ENCODE assay signal across 23 cellular contexts in genomic region chr5:64746446-64746845, GRCh38. TPM values are rescaled to one million over a fixed set of nuclear protein-coding genes. Genes with fewer than 3 reads are reported as not detected.
DNase-seq lines count a peak whose midpoint lies in the region; ATAC-seq and TF ChIP-seq lines count a peak whose summit lies in the region.
"Had no signal": no experiment of that assay in that cellular context is flagged by ENCODE, and none has a peak within 500 bp of the region (broad histone marks: within the 10 kb centered on the region; RNA-seq: fewer than 3 reads in every experiment).

No MANE protein-coding gene starts in this region.

- 93 to 96% methylated on average over 1 of the region's 1 CpG for WGBS in heart right ventricle, 2 donors

- H3K4me1 Mint-ChIP-seq in activated CD4-positive, alpha-beta memory T cell treated with anti-CD3 and anti-CD28 coated beads for 36 hours (ENCODE audit: low read depth), result peaks cover 11% of the 10 kb centered on the region
- H3K4me1 Mint-ChIP-seq in activated CD4-positive, alpha-beta memory T cell treated with anti-CD3 and anti-CD28 coated beads, Interleukin-2, amount 10 ng/mL, durations not matched to agents 7 days and 5 days, result peaks cover 2% of the 10 kb centered on the region
- peaks cover 16% of the 10 kb centered on the region for H3K4me1 Mint-ChIP-seq in stimulated activated effector memory CD8-positive, alpha-beta T cell treated with anti-CD3 and anti-CD28 coated beads, Interleukin-12 subunit alpha, Interleukin-12 subunit beta, amount 100 ng/mL, for 72 hours

- H3K4me3 Mint-ChIP-seq in activated CD4-positive, alpha-beta memory T cell treated with anti-CD3 and anti-CD28 coated beads for 36 hours, result no peak overlapping the region
- H3K4me3 Mint-ChIP-seq in activated CD4-positive, alpha-beta memory T cell treated with anti-CD3 and anti-CD28 coated beads, Interleukin-2, amount 10 ng/mL, durations not matched to agents 7 days and 5 days, result no peak overlapping the region
- H3K4me3 Mint-ChIP-seq in stimulated activated effector memory CD8-positive, alpha-beta T cell treated with anti-CD3 and anti-CD28 coated beads, Interleukin-12 subunit alpha, Interleukin-12 subunit beta, amount 100 ng/mL, for 72 hours, result no peak overlapping the region
- H3K4me3 Mint-ChIP-seq: CD8-positive, alpha-beta T cell; IgD-negative memory B cell had no signal

- no peaks in the 10 kb centered on the region for H3K9me3 Mint-ChIP-seq in activated CD4-positive, alpha-beta memory T cell treated with anti-CD3 and anti-CD28 coated beads for 36 hours
- no peaks in the 10 kb centered on the region for H3K9me3 Mint-ChIP-seq in activated CD4-positive, alpha-beta memory T cell treated with anti-CD3 and anti-CD28 coated beads, Interleukin-2, amount 10 ng/mL, durations not matched to agents 7 days and 5 days
- no peaks in the 10 kb centered on the region for H3K9me3 Mint-ChIP-seq in stimulated activated effector memory CD8-positive, alpha-beta T cell treated with anti-CD3 and anti-CD28 coated beads, Interleukin-12 subunit alpha, Interleukin-12 subunit beta, amount 100 ng/mL, for 72 hours
- H3K9me3 Mint-ChIP-seq: CD8-positive, alpha-beta T cell; IgD-negative memory B cell had no signal

- H3K36me3 ChIP-seq in heart right ventricle, result peaks cover 0 to 15% (median 0%) of the 10 kb centered on the region in 9 donors

- H3K27ac ChIP-seq in heart right ventricle, result no peak overlapping the region
- H3K27ac ChIP-seq: BLaER1 had no signal

- no peak for DNase-seq in activated CD4-positive, alpha-beta memory T cell treated with anti-CD3 and anti-CD28 coated beads for 36 hours
- no peak for DNase-seq in activated CD4-positive, alpha-beta memory T cell treated with anti-CD3 and anti-CD28 coated beads, Interleukin-2, amount 10 ng/mL, durations not matched to agents 7 days and 5 days
- peak; percentile 54 for DNase-seq in M059J (ENCODE audit: low read depth)
- peak; percentile 34 for DNase-seq in epithelial cell of esophagus (ENCODE audit: low read depth)
- DNase-seq in stimulated activated effector memory CD8-positive, alpha-beta T cell treated with anti-CD3 and anti-CD28 coated beads, Interleukin-12 subunit alpha, Interleukin-12 subunit beta, amount 100 ng/mL, for 72 hours (ENCODE audit: low spot score in 2 of 2), result no peak
- DNase-seq in NCI-H187 (lab: John Stamatoyannopoulos, UW), result no peak
- no peak for DNase-seq in GM19240 (ENCODE audit: insufficient read length, low spot score)
- no peak for DNase-seq in heart right ventricle
- DNase-seq: CD8-positive, alpha-beta T cell; DMS79 treated with DMSO at 0.1 percent for 48 hours; GF-D8; MV-4-11; NCI-H1417 treated with DMSO at 0.1 percent for 48 hours; NCI-H2029; NCI-H748 treated with DMSO at 0.1 percent for 48 hours; OCI-M1; SHP77 treated with DMSO at 0.1 percent for 48 hours had no signal

- H3K27me3 ChIP-seq in heart right ventricle, result no peaks in the 10 kb centered on the region
- H3K27me3 ChIP-seq: BLaER1 had no signal

- H3K27ac Mint-ChIP-seq in activated CD4-positive, alpha-beta memory T cell treated with anti-CD3 and anti-CD28 coated beads for 36 hours, result peak overlapping the region; percentile 18
- H3K27ac Mint-ChIP-seq in activated CD4-positive, alpha-beta memory T cell treated with anti-CD3 and anti-CD28 coated beads, Interleukin-2, amount 10 ng/mL, durations not matched to agents 7 days and 5 days, result no peak overlapping the region
- H3K27ac Mint-ChIP-seq in stimulated activated effector memory CD8-positive, alpha-beta T cell treated with anti-CD3 and anti-CD28 coated beads, Interleukin-12 subunit alpha, Interleukin-12 subunit beta, amount 100 ng/mL, for 72 hours, result no peak overlapping the region
- H3K27ac Mint-ChIP-seq: CD8-positive, alpha-beta T cell; IgD-negative memory B cell had no signal

- no peaks in the 10 kb centered on the region for H3K27me3 Mint-ChIP-seq in activated CD4-positive, alpha-beta memory T cell treated with anti-CD3 and anti-CD28 coated beads for 36 hours
- H3K27me3 Mint-ChIP-seq in activated CD4-positive, alpha-beta memory T cell treated with anti-CD3 and anti-CD28 coated beads, Interleukin-2, amount 10 ng/mL, durations not matched to agents 7 days and 5 days, result no peaks in the 10 kb centered on the region
- H3K27me3 Mint-ChIP-seq: IgD-negative memory B cell had no signal

- no peak for TF ChIP-seq CTCF in epithelial cell of esophagus (IDR thresholded peaks at IDR 0.05; ENCODE audit: insufficient read depth, low read depth, low read length, missing control alignments)
- no peak for TF ChIP-seq CTCF in heart right ventricle (IDR thresholded peaks at IDR 0.05)

- H3K36me3 Mint-ChIP-seq in activated CD4-positive, alpha-beta memory T cell treated with anti-CD3 and anti-CD28 coated beads for 36 hours, result peaks cover 4% of the 10 kb centered on the region
- H3K36me3 Mint-ChIP-seq in activated CD4-positive, alpha-beta memory T cell treated with anti-CD3 and anti-CD28 coated beads, Interleukin-2, amount 10 ng/mL, durations not matched to agents 7 days and 5 days (ENCODE audit: low read depth), result peaks cover 16% of the 10 kb centered on the region
- H3K36me3 Mint-ChIP-seq in stimulated activated effector memory CD8-positive, alpha-beta T cell treated with anti-CD3 and anti-CD28 coated beads, Interleukin-12 subunit alpha, Interleukin-12 subunit beta, amount 100 ng/mL, for 72 hours, result peaks cover 6% of the 10 kb centered on the region

- no peak overlapping the region for H3K4me3 ChIP-seq in epithelial cell of esophagus (ENCODE audit: low read length)
- H3K4me3 ChIP-seq in heart right ventricle, result no peak overlapping the region
- H3K4me3 ChIP-seq: BLaER1 had no signal

- intact Hi-C loops in activated CD4-positive, alpha-beta memory T cell treated with anti-CD3 and anti-CD28 coated beads for 36 hours (cut with micrococcal nuclease), result no loop called here
- intact Hi-C loops in heart right ventricle (cut with DNase I), result no loop called here

- H3K9me3 ChIP-seq in heart right ventricle, result no peaks in the 10 kb centered on the region
- H3K9me3 ChIP-seq: BLaER1 had no signal

- POLR2A ChIA-PET in activated CD4-positive, alpha-beta memory T cell treated with anti-CD3 and anti-CD28 coated beads for 36 hours (lab: Charles Lee), result no interaction called here
- POLR2A ChIA-PET in activated CD4-positive, alpha-beta memory T cell treated with anti-CD3 and anti-CD28 coated beads, Interleukin-2, amount 10 ng/mL, durations not matched to agents 7 days and 5 days (lab: Charles Lee), result no interaction called here

- peak; percentile 54 for ATAC-seq in stimulated activated effector memory CD8-positive, alpha-beta T cell treated with anti-CD3 and anti-CD28 coated beads, Interleukin-12 subunit alpha, Interleukin-12 subunit beta, amount 100 ng/mL, for 72 hours
- ATAC-seq in heart right ventricle, result no peak
- ATAC-seq: CD8-positive, alpha-beta T cell had no signal

- peaks cover 0 to 12% (median 0%) of the 10 kb centered on the region in 9 donors for H3K4me1 ChIP-seq in heart right ventricle

- CTCF ChIA-PET in activated CD4-positive, alpha-beta memory T cell treated with anti-CD3 and anti-CD28 coated beads for 36 hours (lab: Charles Lee), result no interaction called here
- CTCF ChIA-PET in activated CD4-positive, alpha-beta memory T cell treated with anti-CD3 and anti-CD28 coated beads, Interleukin-2, amount 10 ng/mL, durations not matched to agents 7 days and 5 days (lab: Charles Lee), result no interaction called here

RNA-seq across cellular contexts. Expression of gene SREK1IP1, which starts 22.0 kb away (rescaled TPM):
- total RNA-seq in activated CD4-positive, alpha-beta memory T cell treated with anti-CD3 and anti-CD28 coated beads for 36 hours, result 10 to 100 TPM; 20.2 to 24.3 TPM
- 10 to 100 TPM; 28.1 to 30.0 TPM for total RNA-seq in activated CD4-positive, alpha-beta memory T cell treated with anti-CD3 and anti-CD28 coated beads, Interleukin-2, amount 10 ng/mL, durations not matched to agents 7 days and 5 days
- total RNA-seq in M059J (2014; rRNA removed; shearing (Covaris generic)), result 4.1 and 7.6 TPM in 2 replicates
- total RNA-seq in heart right ventricle, result 10 to 100 TPM in 9 of 10 donors, 1 to 10 TPM in 1; 8.0 to 17.3 (median 12.5) TPM
- polyA plus RNA-seq in heart right ventricle, result 10 to 100 TPM in 1 of 2 donors, 1 to 10 TPM in 1; 5.5 to 25.9 TPM

RNA-seq across cellular contexts. Expression of gene CWC27, which starts 22.3 kb away (rescaled TPM):
- 10 to 100 TPM; 31.4 to 33.7 TPM for total RNA-seq in activated CD4-positive, alpha-beta memory T cell treated with anti-CD3 and anti-CD28 coated beads for 36 hours
- 10 to 100 TPM; 20.5 to 23.5 TPM for total RNA-seq in activated CD4-positive, alpha-beta memory T cell treated with anti-CD3 and anti-CD28 coated beads, Interleukin-2, amount 10 ng/mL, durations not matched to agents 7 days and 5 days
- 8.7 and 10.6 TPM in 2 replicates for total RNA-seq in M059J (2014; rRNA removed; shearing (Covaris generic))
- total RNA-seq in heart right ventricle, result 10 to 100 TPM; 19.3 to 32.1 (median 23.5) TPM
- polyA plus RNA-seq in heart right ventricle, result 10 to 100 TPM; 18.7 to 25.2 TPM

RNA-seq across cellular contexts. Expression of gene SHISAL2B, which starts 56.1 kb away (rescaled TPM):
- total RNA-seq in activated CD4-positive, alpha-beta memory T cell treated with anti-CD3 and anti-CD28 coated beads for 36 hours, result not detected
- not detected for total RNA-seq in activated CD4-positive, alpha-beta memory T cell treated with anti-CD3 and anti-CD28 coated beads, Interleukin-2, amount 10 ng/mL, durations not matched to agents 7 days and 5 days
- not detected in 2 replicates for total RNA-seq in M059J (2014; rRNA removed; shearing (Covaris generic))
- total RNA-seq in heart right ventricle, result not detected
- not detected for polyA plus RNA-seq in heart right ventricle
- total RNA-seq: A172; CD8-positive, alpha-beta T cell; LHCN-M2; NCI-H460; RPMI7951 had no signal
- polyA plus RNA-seq: IgD-negative memory B cell had no signal

Comparison
In these comparisons a context has a peak if more than half of its experiments do, and no peak if none do; other contexts are left out.
1. DNase-seq: peak in M059J (single experiment) and epithelial cell of esophagus (single experiment); none in activated CD4-positive, alpha-beta memory T cell treated with anti-CD3 and anti-CD28 coated beads for 36 hours (single experiment), activated CD4-positive, alpha-beta memory T cell treated with anti-CD3 and anti-CD28 coated beads, Interleukin-2, amount 10 ng/mL, durations not matched to agents 7 days and 5 days (single experiment), stimulated activated effector memory CD8-positive, alpha-beta T cell treated with anti-CD3 and anti-CD28 coated beads, Interleukin-12 subunit alpha, Interleukin-12 subunit beta, amount 100 ng/mL, for 72 hours (0 of 2), NCI-H187 (0 of 2), GM19240 (single experiment) and heart right ventricle (0 of 2).